ENCODE assay signal across 8 cellular contexts in genomic region chr20:57619053-57619831, GRCh38. TPM values are rescaled to one million over a fixed set of nuclear protein-coding genes. Genes with fewer than 3 reads are reported as not detected.
A peak's percentile ranks its signal among the peaks of the same experiment; 100 is the strongest.
DNase-seq lines count a peak whose midpoint lies in the region; ATAC-seq and TF ChIP-seq lines count a peak whose summit lies in the region.

No MANE protein-coding gene starts in this region.

- peak overlapping the region in 1 of 4 donors; percentile 29 for H3K4me3 ChIP-seq in tibial nerve

- H3K9me3 ChIP-seq in CD4-positive, alpha-beta T cell (ENCODE audit: control insufficient read depth, low read length), result no peaks in the 10 kb centered on the region
- H3K9me3 ChIP-seq in tibial nerve, result no peaks in the 10 kb centered on the region

- POLR2A ChIA-PET in CD4-positive, alpha-beta T cell (lab: Charles Lee), result interaction anchor here (0.7 to 3.4 kb wide), 17 partner anchors 10 to 1032 kb away, joined by 3 to 139 read pairs (median 8); partner anchors contain the start of genes PMEPA1 and STX16

- no peak for TF ChIP-seq CTCF in CD4-positive, alpha-beta T cell (IDR thresholded peaks at IDR 0.05)
- TF ChIP-seq CTCF in tibial nerve (IDR thresholded peaks at IDR 0.05), result no peak

- WGBS in tibial nerve, 2 donors, result 65 to 66% methylated on average over 19 of the region's 19 CpGs

- intact Hi-C loops in CD4-positive, alpha-beta T cell (cut with DNase I, micrococcal nuclease), result loop anchor here in 1 of 2 experiments (1.0 to 5.0 kb wide), 2 partner anchors 9 to 33 kb away; no protein-coding TSS in a partner anchor
- intact Hi-C loops in cardiac septum (cut with DNase I), result no loop called here

- CTCF ChIA-PET in CD4-positive, alpha-beta T cell (lab: Charles Lee), result interaction anchor here (0.9 to 3.1 kb wide), 7 partner anchors 9 to 588 kb away, joined by 3 to 12 read pairs (median 8); partner anchors contain the start of gene PMEPA1

- no peaks in the 10 kb centered on the region for H3K36me3 ChIP-seq in tibial nerve

- peak; percentile 63 for ATAC-seq in CD4-positive, alpha-beta T cell (ENCODE audit: poor library complexity)
- ATAC-seq in GM19438 (IDR thresholded peaks at IDR 0.05; ENCODE audit: low read depth, unreplicated experiment) (peak; percentile 52), HG03457 (IDR thresholded peaks at IDR 0.05; ENCODE audit: unreplicated experiment) (peak; percentile 52)
- peak; percentile 79 to 81 for ATAC-seq in activated CD4-positive, CD25-positive, alpha-beta regulatory T cell treated with anti-CD3 and anti-CD28 coated beads, Interleukin-2, amount 50 U/mL, for 24 hours

- H3K4me1 ChIP-seq in tibial nerve, result peaks cover 0 to 14% (median 0%) of the 10 kb centered on the region in 4 donors

- peaks cover 38% of the 10 kb centered on the region for H3K36me3 Mint-ChIP-seq in CD4-positive, alpha-beta T cell (ENCODE audit: low read depth)

- peak overlapping the region; percentile 78 for H3K27ac ChIP-seq in CD4-positive, alpha-beta T cell (ENCODE audit: low read depth, low read length)
- H3K27ac ChIP-seq in tibial nerve, result peak overlapping the region in 1 of 4 donors; percentile 75

- H3K4me1 Mint-ChIP-seq in CD4-positive, alpha-beta T cell (ENCODE audit: low read depth), result peaks cover 72% of the 10 kb centered on the region

- peak; percentile 39 to 67 (median 52) for DNase-seq in CD4-positive, alpha-beta T cell
- DNase-seq in cardiac septum (ENCODE audit: low spot score), result peak; percentile 91
- DNase-seq in stimulated activated naive CD4-positive, alpha-beta T cell (lab: John Stamatoyannopoulos, UW), result peak; percentile 36 to 88 (median 70)
- no peak for DNase-seq in NCI-H1092 (lab: John Stamatoyannopoulos, UW)
- DNase-seq in tibial nerve (ENCODE audit: low spot score in 2 of 2), result no peak

- H3K27me3 ChIP-seq in CD4-positive, alpha-beta T cell (ENCODE audit: control insufficient read depth, insufficient read depth, low read length), result no peaks in the 10 kb centered on the region
- H3K27me3 ChIP-seq in tibial nerve, result no peaks in the 10 kb centered on the region

- no peaks in the 10 kb centered on the region for H3K27me3 Mint-ChIP-seq in CD4-positive, alpha-beta T cell

- TF ChIP-seq EP300 in tibial nerve (IDR thresholded peaks at IDR 0.05), result peak in 1 of 2 donors; percentile 13

- no peaks in the 10 kb centered on the region for H3K9me3 Mint-ChIP-seq in CD4-positive, alpha-beta T cell

- H3K4me3 Mint-ChIP-seq in CD4-positive, alpha-beta T cell, result peak overlapping the region; percentile 76

- no peak for TF ChIP-seq POLR2A in tibial nerve (IDR thresholded peaks at IDR 0.05)

- H3K27ac Mint-ChIP-seq in CD4-positive, alpha-beta T cell, result peak overlapping the region; percentile 94

RNA-seq across cellular contexts. Expression of gene ZBP1, which starts 1.0 kb away (rescaled TPM):
- total RNA-seq in CD4-positive, alpha-beta T cell, result 10 to 100 TPM; 39.0 to 40.1 TPM
- total RNA-seq in cardiac septum, result 0.43 TPM
- total RNA-seq in tibial nerve, result 1 to 10 TPM in 1 of 4 donors, under 1 TPM in 1, not detected in 2; 0.78 to 3.6 TPM

RNA-seq across cellular contexts. Expression of gene PCK1, which starts 58.3 kb away (rescaled TPM):
- total RNA-seq in CD4-positive, alpha-beta T cell, result not detected
- 0.48 TPM for total RNA-seq in cardiac septum
- 100 to 1,000 TPM in 1 of 4 donors, 10 to 100 TPM in 3; 16.1 to 131 (median 65.2) TPM for total RNA-seq in tibial nerve

Comparison
In these comparisons a context has a peak if more than half of its experiments do, and no peak if none do; other contexts are left out.
1. DNase-seq: peak in CD4-positive, alpha-beta T cell (10 of 10), cardiac septum (single experiment) and stimulated activated naive CD4-positive, alpha-beta T cell (6 of 6); none in NCI-H1092 (single experiment) and tibial nerve (0 of 2).
2. RNA of gene ZBP1, which starts 1.0 kb away (total RNA-seq): 39.0 to 40.1 TPM in CD4-positive, alpha-beta T cell; 0.78 to 3.6 TPM in tibial nerve and 0.43 TPM in cardiac septum (single experiment); every median in the first group is over 4 times any median in the second.
3. RNA of gene PCK1, which starts 58.3 kb away (total RNA-seq): 16.1 to 131 TPM in tibial nerve; 0.48 TPM in cardiac septum (single experiment) and not detected in CD4-positive, alpha-beta T cell; every median in the first group is over 10 times any median in the second.
4. Peak in every context shown above with its lines, with median percentiles within 50 percentile points of each other: ATAC-seq.